In genomic region chr10:6564367-6564766, GRCh38 we compare ENCODE assay signal across 21 cellular contexts. TPM values are rescaled to one million over a fixed set of nuclear protein-coding genes. Genes with fewer than 3 reads are reported as not detected.
DNase-seq lines count a peak whose midpoint lies in the region; TF ChIP-seq lines count a peak whose summit lies in the region.
"Had no signal": no experiment of that assay in that cellular context is flagged by ENCODE, and none has a peak within 500 bp of the region (broad histone marks: within the 10 kb centered on the region; RNA-seq: fewer than 3 reads in every experiment).

No MANE protein-coding gene starts in this region.

- peaks cover 92% of the 10 kb centered on the region for H3K4me1 Mint-ChIP-seq in activated naive CD4-positive, alpha-beta T cell treated with anti-CD3 and anti-CD28 coated beads, Interleukin-2, amount 10 ng/mL, durations not matched to agents 7 days and 5 days
- H3K4me1 Mint-ChIP-seq in activated T-helper 1 cell treated with anti-CD3 and anti-CD28 coated beads, Interleukin-12 subunit alpha, Interleukin-12 subunit beta, Interleukin-2, Interleukin-4 antibody, amounts not matched to agents 30 ng/mL and 10 ng/mL and 1 ng/mL, durations not matched to agents 14 hours and 24 hours and 36 hours (ENCODE audit: low read depth): peaks cover 75% of the 10 kb centered on the region

- no peaks in the 10 kb centered on the region for H3K27me3 ChIP-seq in neutrophil
- H3K27me3 ChIP-seq in tibial artery: peaks cover 0 to 4% of the 10 kb centered on the region in 2 donors
- H3K27me3 ChIP-seq in BE2C: peaks cover 18% of the 10 kb centered on the region

- H3K27ac ChIP-seq in neutrophil (peak overlapping the region; percentile 57), tibial artery (no peak overlapping the region)
- H3K27ac ChIP-seq: KMS-11 had no signal

- peak overlapping the region; percentile 92 for H3K27ac Mint-ChIP-seq in activated naive CD4-positive, alpha-beta T cell treated with anti-CD3 and anti-CD28 coated beads, Interleukin-2, amount 10 ng/mL, durations not matched to agents 7 days and 5 days
- H3K27ac Mint-ChIP-seq in activated T-helper 1 cell treated with anti-CD3 and anti-CD28 coated beads, Interleukin-12 subunit alpha, Interleukin-12 subunit beta, Interleukin-2, Interleukin-4 antibody, amounts not matched to agents 30 ng/mL and 10 ng/mL and 1 ng/mL, durations not matched to agents 14 hours and 24 hours and 36 hours: peak overlapping the region; percentile 24
- H3K27ac Mint-ChIP-seq: dendritic cell treated with granulocyte-macrophage colony-stimulating factor and Interleukin-4, amounts not matched to agents 40 ng/mL and 50 ng/mL, for 4 days had no signal

- peak; percentile 32 for DNase-seq in activated naive CD4-positive, alpha-beta T cell treated with anti-CD3 and anti-CD28 coated beads, Interleukin-2, amount 10 ng/mL, durations not matched to agents 7 days and 5 days
- no peak for DNase-seq in activated naive CD4-positive, alpha-beta T cell treated with anti-CD3 and anti-CD28 coated beads, Interleukin-2, amount 50 U/mL, for 16 hours
- DNase-seq in KBM-7: peak; percentile 28
- DNase-seq in activated T-helper 1 cell treated with anti-CD3 and anti-CD28 coated beads, Interleukin-12 subunit alpha, Interleukin-12 subunit beta, Interleukin-2, Interleukin-4 antibody, amounts not matched to agents 30 ng/mL and 10 ng/mL and 1 ng/mL, durations not matched to agents 14 hours and 24 hours and 36 hours (ENCODE audit: low spot score): no peak
- DNase-seq in tibial artery: no peak
- DNase-seq in erythroblast (lab: John Stamatoyannopoulos, UW): no peak
- no peak for DNase-seq in BE2C
- DNase-seq: amniotic stem cell; Caco-2; foreskin fibroblast; NCI-H1092; NCI-H1930; NCI-H446; small intestine; stimulated activated CD4-positive, alpha-beta T cell treated with anti-CD3 and anti-CD28 coated beads, Interleukin-2, amount 100 ng/mL, for 48 hours; T1000 had no signal

- H3K36me3 ChIP-seq in neutrophil (no peaks in the 10 kb centered on the region), tibial artery (no peaks in the 10 kb centered on the region), BE2C (no peaks in the 10 kb centered on the region)
- H3K36me3 ChIP-seq: HAP-1 had no signal

- H3K9me3 ChIP-seq in neutrophil (no peaks in the 10 kb centered on the region), tibial artery (no peaks in the 10 kb centered on the region), BE2C (no peaks in the 10 kb centered on the region)
- H3K9me3 ChIP-seq: Caco-2, HAP-1 had no signal

- CTCF ChIA-PET in activated naive CD4-positive, alpha-beta T cell treated with anti-CD3 and anti-CD28 coated beads, Interleukin-2, amount 10 ng/mL, durations not matched to agents 7 days and 5 days (lab: Charles Lee): interaction anchor here (1.0 to 3.4 kb wide), 5 partner anchors 14 to 102 kb away, joined by 3 to 15 read pairs (median 5); no protein-coding TSS in a partner anchor

- H3K4me1 ChIP-seq in neutrophil (ENCODE audit: control insufficient read depth in 1 of 2, insufficient read depth in 1 of 2, low read depth in 1 of 2, low read length in 1 of 2) (peaks cover 36 to 51% of the 10 kb centered on the region in 2 experiments), tibial artery (no peaks in the 10 kb centered on the region), BE2C (no peaks in the 10 kb centered on the region)
- H3K4me1 ChIP-seq: Caco-2 had no signal

- H3K4me3 ChIP-seq in neutrophil (ENCODE audit: low read depth in 1 of 2, low read length in 1 of 2) (no peak overlapping the region), tibial artery (no peak overlapping the region), BE2C (ENCODE audit: low read depth, low read length) (no peak overlapping the region)
- H3K4me3 ChIP-seq: HAP-1 had no signal

- H3K36me3 Mint-ChIP-seq in activated naive CD4-positive, alpha-beta T cell treated with anti-CD3 and anti-CD28 coated beads, Interleukin-2, amount 10 ng/mL, durations not matched to agents 7 days and 5 days: peaks cover 45% of the 10 kb centered on the region
- H3K36me3 Mint-ChIP-seq in activated T-helper 1 cell treated with anti-CD3 and anti-CD28 coated beads, Interleukin-12 subunit alpha, Interleukin-12 subunit beta, Interleukin-2, Interleukin-4 antibody, amounts not matched to agents 30 ng/mL and 10 ng/mL and 1 ng/mL, durations not matched to agents 14 hours and 24 hours and 36 hours (ENCODE audit: low read depth): peaks cover 18% of the 10 kb centered on the region

- TF ChIP-seq CTCF in neutrophil (IDR thresholded peaks at IDR 0.05) (no peak), tibial artery (IDR thresholded peaks at IDR 0.05) (no peak), BE2C (IDR thresholded peaks at IDR 0.05; ENCODE audit: low read depth, low read length) (no peak)

- intact Hi-C loops in activated T-helper 1 cell treated with anti-CD3 and anti-CD28 coated beads, Interleukin-12 subunit alpha, Interleukin-12 subunit beta, Interleukin-2, Interleukin-4 antibody, amounts not matched to agents 30 ng/mL and 10 ng/mL and 1 ng/mL, durations not matched to agents 14 hours and 24 hours and 36 hours (cut with micrococcal nuclease): no loop called here
- intact Hi-C loops in tibial artery (cut with DNase I; ENCODE audit: low total_unique reads): no loop called here

- H3K4me3 Mint-ChIP-seq in activated naive CD4-positive, alpha-beta T cell treated with anti-CD3 and anti-CD28 coated beads, Interleukin-2, amount 10 ng/mL, durations not matched to agents 7 days and 5 days: peak overlapping the region; percentile 68
- peak overlapping the region; percentile 2 for H3K4me3 Mint-ChIP-seq in activated T-helper 1 cell treated with anti-CD3 and anti-CD28 coated beads, Interleukin-12 subunit alpha, Interleukin-12 subunit beta, Interleukin-2, Interleukin-4 antibody, amounts not matched to agents 30 ng/mL and 10 ng/mL and 1 ng/mL, durations not matched to agents 14 hours and 24 hours and 36 hours
- H3K4me3 Mint-ChIP-seq: dendritic cell treated with granulocyte-macrophage colony-stimulating factor and Interleukin-4, amounts not matched to agents 40 ng/mL and 50 ng/mL, for 4 days had no signal

- no peak for TF ChIP-seq POLR2A in erythroblast (IDR thresholded peaks at IDR 0.05; ENCODE audit: low read length)

- no peaks in the 10 kb centered on the region for H3K27me3 Mint-ChIP-seq in activated naive CD4-positive, alpha-beta T cell treated with anti-CD3 and anti-CD28 coated beads, Interleukin-2, amount 10 ng/mL, durations not matched to agents 7 days and 5 days
- no peaks in the 10 kb centered on the region for H3K27me3 Mint-ChIP-seq in activated T-helper 1 cell treated with anti-CD3 and anti-CD28 coated beads, Interleukin-12 subunit alpha, Interleukin-12 subunit beta, Interleukin-2, Interleukin-4 antibody, amounts not matched to agents 30 ng/mL and 10 ng/mL and 1 ng/mL, durations not matched to agents 14 hours and 24 hours and 36 hours (ENCODE audit: insufficient read depth)

- H3K9me3 Mint-ChIP-seq in activated naive CD4-positive, alpha-beta T cell treated with anti-CD3 and anti-CD28 coated beads, Interleukin-2, amount 10 ng/mL, durations not matched to agents 7 days and 5 days: no peaks in the 10 kb centered on the region
- H3K9me3 Mint-ChIP-seq in activated T-helper 1 cell treated with anti-CD3 and anti-CD28 coated beads, Interleukin-12 subunit alpha, Interleukin-12 subunit beta, Interleukin-2, Interleukin-4 antibody, amounts not matched to agents 30 ng/mL and 10 ng/mL and 1 ng/mL, durations not matched to agents 14 hours and 24 hours and 36 hours: no peaks in the 10 kb centered on the region
- H3K9me3 Mint-ChIP-seq: dendritic cell treated with granulocyte-macrophage colony-stimulating factor and Interleukin-4, amounts not matched to agents 40 ng/mL and 50 ng/mL, for 4 days had no signal

- in situ Hi-C loops in KBM-7 (cut with MboI; ENCODE audit: low pct_unique_long_range_greater_than_20kb, low sequenced_read_pairs): no loop called here

RNA-seq across cellular contexts. Expression of gene PRKCQ, which starts 15.7 kb away (rescaled TPM):
- total RNA-seq in activated T-helper 1 cell treated with anti-CD3 and anti-CD28 coated beads, Interleukin-12 subunit alpha, Interleukin-12 subunit beta, Interleukin-2, Interleukin-4 antibody, amounts not matched to agents 30 ng/mL and 10 ng/mL and 1 ng/mL, durations not matched to agents 14 hours and 24 hours and 36 hours: 45.9 and 50.4 TPM in 2 replicates
- polyA plus RNA-seq in BE2C (2012; ENCODE audit: insufficient read depth, insufficient read length, low read depth): not detected
- total RNA-seq: SK-MEL-5 had no signal

Comparison
In these comparisons a context has a peak if more than half of its experiments do, and no peak if none do; other contexts are left out.
1. DNase-seq: peak in activated naive CD4-positive, alpha-beta T cell treated with anti-CD3 and anti-CD28 coated beads, Interleukin-2, amount 10 ng/mL, durations not matched to agents 7 days and 5 days (single experiment) and KBM-7 (single experiment); none in activated naive CD4-positive, alpha-beta T cell treated with anti-CD3 and anti-CD28 coated beads, Interleukin-2, amount 50 U/mL, for 16 hours (single experiment), activated T-helper 1 cell treated with anti-CD3 and anti-CD28 coated beads, Interleukin-12 subunit alpha, Interleukin-12 subunit beta, Interleukin-2, Interleukin-4 antibody, amounts not matched to agents 30 ng/mL and 10 ng/mL and 1 ng/mL, durations not matched to agents 14 hours and 24 hours and 36 hours (single experiment), tibial artery (0 of 2), erythroblast (0 of 2) and BE2C (single experiment).